ENCODE assay signal across 8 cellular contexts in genomic region chr17:18182978-18183333, GRCh38. TPM values are rescaled to one million over a fixed set of nuclear protein-coding genes. Genes with fewer than 3 reads are reported as not detected.
DNase-seq lines count a peak whose midpoint lies in the region; ATAC-seq, FAIRE-seq and TF ChIP-seq lines count a peak whose summit lies in the region.

No MANE protein-coding gene starts in this region.

- peak overlapping the region; percentile 99 for H3K4me2 ChIP-seq in HepG2 (ENCODE audit: low read depth, low read length)

- WGBS in HepG2 (ENCODE audit: low lambda C conversion rate): 2% methylated on average over 22 of the region's 33 CpGs

- H4K20me1 ChIP-seq in HepG2 (ENCODE audit: insufficient read depth, low read length): peaks cover 35% of the 10 kb centered on the region

- peaks cover 52% of the 10 kb centered on the region for H3K4me1 ChIP-seq in HepG2 (ENCODE audit: insufficient read depth, low read length)

- in situ Hi-C loops in HepG2 (cut with HindIII; ENCODE audit: extremely low pct_ligation_motif_present, low pct_unique_long_range_greater_than_20kb): no loop called here

- POLR2A ChIA-PET in HepG2 (lab: Yijun Ruan, JAX): interaction anchor here (0.7 to 2.6 kb wide), 21 partner anchors 9 to 675 kb away, joined by 3 to 29 read pairs (median 4); partner anchors contain the start of genes DRC3, LLGL1, PRPSAP2 and SHMT1

- no peaks in the 10 kb centered on the region for H3K27me3 ChIP-seq in HepG2 (ENCODE audit: control insufficient read depth in 1 of 2, insufficient read depth in 2 of 2, low read length in 2 of 2)

- TF ChIP-seq POLR2A in HepG2 (IDR thresholded peaks at IDR 0.05; ENCODE audit: insufficient read depth in 1 of 2, low read depth in 2 of 2, low read length in 2 of 2): peak; percentile 61 to 70; a peak in 3 of 4 replicates

- intact Hi-C loops in HepG2 (cut with micrococcal nuclease; ENCODE audit: unreplicated experiment): no loop called here

- DNase-seq in GM12865 (ENCODE audit: low read depth) (peak; percentile 90), LHCN-M2 (ENCODE audit: low read depth) (peak; percentile 82), caudate nucleus (lab: John Stamatoyannopoulos, UW) (peak in 49 of 61 donors; percentile 57 to 94 (median 86)), HepG2 (ENCODE audit: low spot score) (no peak), cerebellar nuclear complex (lab: John Stamatoyannopoulos, UW) (no peak)
- peak; percentile 73 to 81 for DNase-seq in stimulated activated CD4-positive, alpha-beta T cell treated with anti-CD3 and anti-CD28 coated beads, Interleukin-4, amount 100 ng/mL, for 48 hours (ENCODE audit: low read depth in 2 of 2)

- FAIRE-seq in HepG2 (lab: Jason Lieb, UNC): no peak

- H3K36me3 ChIP-seq in HepG2 (replicated peaks in 1 of 2; ENCODE audit: control insufficient read depth in 1 of 2, insufficient read depth in 2 of 2, low read length in 2 of 2): peaks cover 3 to 12% of the 10 kb centered on the region in 2 experiments; a peak in 4 of 5 replicates

- ATAC-seq in GM21786 (IDR thresholded peaks at IDR 0.05; ENCODE audit: unreplicated experiment) (peak; percentile 29), HepG2 (peak; percentile 52)

- TF ChIP-seq EP300 in HepG2 (IDR thresholded peaks at IDR 0.05; ENCODE audit: low read depth in 2 of 2, low read length in 2 of 2) (no peak), HepG2 (CRISPR knock-in tag; IDR thresholded peaks at IDR 0.05; ENCODE audit: borderline replicate concordance) (no peak)

- TF ChIP-seq CTCF in GM12865 (IDR thresholded peaks at IDR 0.05; ENCODE audit: insufficient read depth, low read depth, low read length, missing control alignments) (no peak), WI38 (IDR thresholded peaks at IDR 0.05; ENCODE audit: low read depth, low read length) (no peak), HepG2 (CRISPR knock-in tag; IDR thresholded peaks at IDR 0.05) (peak; percentile 48)

- CTCF ChIA-PET in HepG2 (lab: Yijun Ruan, JAX; ENCODE audit: low intra/inter-chr PET ratio, low total read pairs): no interaction called here

- H3K9ac ChIP-seq in HepG2 (ENCODE audit: insufficient read depth, low read depth, low read length): peak overlapping the region; percentile 87

- 0 out of 2 replicates have a peak, but pooled peaks have one; percentile 3 for TF ChIP-seq RAD21 in HepG2 (CRISPR knock-in tag; IDR thresholded peaks at IDR 0.05)

- H3K79me2 ChIP-seq in HepG2 (ENCODE audit: insufficient read depth, low read length): peaks cover 38% of the 10 kb centered on the region

- peak overlapping the region; percentile 68 for H3K4me3 ChIP-seq in GM12865 (ENCODE audit: low read depth, low read length)
- peak overlapping the region; percentile 83 for H3K4me3 ChIP-seq in WI38 (ENCODE audit: low read depth, low read length)
- H3K4me3 ChIP-seq in HepG2 (replicated peaks in 1 of 3; ENCODE audit: insufficient read depth in 1 of 3, low read depth in 2 of 3, low read length in 3 of 3): peak overlapping the region; percentile 80 to 96 (median 81)

- H3K27ac ChIP-seq in caudate nucleus (ENCODE audit: low read depth, low read length): peak overlapping the region; percentile 98
- H3K27ac ChIP-seq in HepG2 (ENCODE audit: extremely low read length, insufficient read depth, low read length): peak overlapping the region; percentile 96

- BruUV-seq in HepG2 (replicated peaks; lab: Mats Ljungman, UMichigan): TSS peak; percentile 93

- no peaks in the 10 kb centered on the region for H3K9me3 ChIP-seq in HepG2 (ENCODE audit: low read length)

- H2AFZ ChIP-seq in HepG2 (ENCODE audit: low read length): no peak overlapping the region

TF ChIP-seq in HepG2, 621 proteins besides CTCF, POLR2A, EP300 and RAD21 (continues in another document):
- TF ChIP-seq ZNF672 (CRISPR knock-in tag; IDR thresholded peaks at IDR 0.05) (no peak), SUZ12 (IDR thresholded peaks at IDR 0.05; ENCODE audit: low read depth, low read length) (no peak), EEA1 (CRISPR knock-in tag; IDR thresholded peaks at IDR 0.05; ENCODE audit: borderline replicate concordance) (0 out of 2 replicates have a peak, but pooled peaks have one; percentile 3), ZNF224 (CRISPR knock-in tag; IDR thresholded peaks at IDR 0.05) (peak; percentile 95; the same call in 1 of the 2 replicates), TBL1XR1 (IDR thresholded peaks at IDR 0.05; ENCODE audit: borderline replicate concordance, low read length, partially characterized antibody) (no peak), SAP130 (CRISPR knock-in tag; IDR thresholded peaks at IDR 0.05; ENCODE audit: low read depth) (no peak; the same call in 1 of the 2 replicates), ZNF24 (IDR thresholded peaks at IDR 0.05) (no peak), ZNF850 (CRISPR knock-in tag; conservative IDR thresholded peaks at IDR 0.05) (no peak), JUN (CRISPR knock-in tag; IDR thresholded peaks at IDR 0.05) (no peak), CHD2 (IDR thresholded peaks at IDR 0.05; ENCODE audit: low read depth, low read length) (no peak), ZNF839 (CRISPR knock-in tag; IDR thresholded peaks at IDR 0.05; ENCODE audit: borderline replicate concordance) (no peak), KMT2A (CRISPR knock-in tag; IDR thresholded peaks at IDR 0.05) (peak; percentile 42), ZNF773 (CRISPR knock-in tag; IDR thresholded peaks at IDR 0.05; ENCODE audit: borderline replicate concordance) (no peak), NR2F1 (CRISPR knock-in tag; IDR thresholded peaks at IDR 0.05) (peak in 1 of 2 experiments; percentile 20; a peak in 2 of 4 replicates), TEF (CRISPR knock-in tag; IDR thresholded peaks at IDR 0.05) (no peak), ZNF496 (CRISPR knock-in tag; IDR thresholded peaks at IDR 0.05; ENCODE audit: insufficient replicate concordance) (no peak), ZNF614 (CRISPR knock-in tag; IDR thresholded peaks at IDR 0.05; ENCODE audit: borderline replicate concordance) (peak; percentile 34; the same call in 1 of the 2 replicates)

RNA-seq across cellular contexts. Expression of gene ALKBH5, which starts 0.7 kb away (rescaled TPM):
- total RNA-seq in LHCN-M2 (2014; rRNA removed) (115 and 123 TPM in 2 replicates), HepG2 (2016; rRNA removed; fragmentation: Illumina TruSeq; extraction: Trizol) (68.9 and 77.9 TPM in 2 replicates)
- 60.0 TPM for polyA plus RNA-seq in LHCN-M2 (2012)
- total RNA-seq in HepG2 (2016; cell fraction: cytosol; rRNA removed; fragmentation: Illumina TruSeq; extraction: Trizol; ENCODE audit: low read depth): 33.0 and 40.4 TPM in 2 replicates
- total RNA-seq in HepG2 (2016; cell fraction: insoluble cytoplasmic fraction; rRNA removed; fragmentation: Illumina TruSeq; extraction: Trizol): 67.3 and 68.1 TPM in 2 replicates
- 116 and 133 TPM in 2 replicates for total RNA-seq in HepG2 (2016; cell fraction: membrane; rRNA removed; fragmentation: Illumina TruSeq; extraction: Trizol)
- total RNA-seq in HepG2 (2016; cell fraction: nucleus; rRNA removed; fragmentation: Illumina TruSeq; extraction: Trizol): 33.2 and 35.5 TPM in 2 replicates
- 76.9 and 81.4 TPM in 2 replicates for polyA plus RNA-seq in HepG2 (2011; rRNA removed)
- polyA plus RNA-seq in HepG2 (2011; cell fraction: cytosol; rRNA removed): 86.0 TPM in 2 replicates
- 33.7 and 38.7 TPM in 2 replicates for polyA plus RNA-seq in HepG2 (2011; cell fraction: nucleus; rRNA removed)
- polyA plus RNA-seq in HepG2 (2012): 40.0 and 40.1 TPM in 2 replicates
- 28.2 and 39.0 TPM in 2 replicates for polyA plus RNA-seq in HepG2 (2016; cell fraction: cytosol; fragmentation: Illumina TruSeq; extraction: Trizol; ENCODE audit: low read depth)
- 72.9 and 78.4 TPM in 2 replicates for polyA plus RNA-seq in HepG2 (2016; cell fraction: insoluble cytoplasmic fraction; fragmentation: Illumina TruSeq; extraction: Trizol; ENCODE audit: low read depth)
- 87.0 and 103 TPM in 2 replicates for polyA plus RNA-seq in HepG2 (2016; cell fraction: membrane; fragmentation: Illumina TruSeq; extraction: Trizol; ENCODE audit: low read depth)
- 49.9 and 55.5 TPM in 2 replicates for polyA plus RNA-seq in HepG2 (2016; cell fraction: nucleus; fragmentation: Illumina TruSeq; extraction: Trizol; ENCODE audit: insufficient read depth, low read depth)
- 171 and 230 TPM in 2 replicates for polyA minus RNA-seq in HepG2 (2011; rRNA and poly(A)+ RNA removed; ENCODE audit: low replicate concordance)
- 93.0 and 100 TPM in 2 replicates for polyA minus RNA-seq in HepG2 (2011; cell fraction: cytosol; rRNA and poly(A)+ RNA removed)
- 24.7 and 35.2 TPM in 2 replicates for polyA minus RNA-seq in HepG2 (2011; cell fraction: nucleus; rRNA and poly(A)+ RNA removed)

RNA-seq across cellular contexts. Expression of gene LLGL1, which starts 42.5 kb away (rescaled TPM):
- total RNA-seq in LHCN-M2 (2014; rRNA removed) (53.3 and 53.7 TPM in 2 replicates), HepG2 (2016; rRNA removed; fragmentation: Illumina TruSeq; extraction: Trizol) (15.3 and 19.7 TPM in 2 replicates)
- 26.6 TPM for polyA plus RNA-seq in LHCN-M2 (2012)
- 2.3 and 2.6 TPM in 2 replicates for total RNA-seq in HepG2 (2016; cell fraction: cytosol; rRNA removed; fragmentation: Illumina TruSeq; extraction: Trizol; ENCODE audit: low read depth)
- total RNA-seq in HepG2 (2016; cell fraction: insoluble cytoplasmic fraction; rRNA removed; fragmentation: Illumina TruSeq; extraction: Trizol): 15.3 and 17.1 TPM in 2 replicates
- total RNA-seq in HepG2 (2016; cell fraction: membrane; rRNA removed; fragmentation: Illumina TruSeq; extraction: Trizol): 8.6 and 9.8 TPM in 2 replicates
- total RNA-seq in HepG2 (2016; cell fraction: nucleus; rRNA removed; fragmentation: Illumina TruSeq; extraction: Trizol): 8.6 and 10.2 TPM in 2 replicates
- polyA plus RNA-seq in HepG2 (2011; rRNA removed): 15.0 and 18.8 TPM in 2 replicates
- 10.4 and 17.8 TPM in 2 replicates for polyA plus RNA-seq in HepG2 (2011; cell fraction: cytosol; rRNA removed)
- 32.9 and 37.7 TPM in 2 replicates for polyA plus RNA-seq in HepG2 (2011; cell fraction: nucleus; rRNA removed)
- 7.1 and 9.0 TPM in 2 replicates for polyA plus RNA-seq in HepG2 (2012)
- 1.6 and 1.8 TPM in 2 replicates for polyA plus RNA-seq in HepG2 (2016; cell fraction: cytosol; fragmentation: Illumina TruSeq; extraction: Trizol; ENCODE audit: low read depth)
- 13.7 and 17.7 TPM in 2 replicates for polyA plus RNA-seq in HepG2 (2016; cell fraction: insoluble cytoplasmic fraction; fragmentation: Illumina TruSeq; extraction: Trizol; ENCODE audit: low read depth)
- polyA plus RNA-seq in HepG2 (2016; cell fraction: membrane; fragmentation: Illumina TruSeq; extraction: Trizol; ENCODE audit: low read depth): 5.4 and 6.6 TPM in 2 replicates
- polyA plus RNA-seq in HepG2 (2016; cell fraction: nucleus; fragmentation: Illumina TruSeq; extraction: Trizol; ENCODE audit: insufficient read depth, low read depth): 15.0 and 16.9 TPM in 2 replicates
- polyA minus RNA-seq in HepG2 (2011; rRNA and poly(A)+ RNA removed; ENCODE audit: low replicate concordance): 19.0 and 51.1 TPM in 2 replicates
- 11.7 and 14.3 TPM in 2 replicates for polyA minus RNA-seq in HepG2 (2011; cell fraction: cytosol; rRNA and poly(A)+ RNA removed)
- polyA minus RNA-seq in HepG2 (2011; cell fraction: nucleus; rRNA and poly(A)+ RNA removed): 8.6 and 10.4 TPM in 2 replicates

Comparison
In these comparisons a context has a peak if more than half of its experiments do, and no peak if none do; other contexts are left out.
1. DNase-seq: peak in GM12865 (single experiment), LHCN-M2 (single experiment), caudate nucleus (49 of 61) and stimulated activated CD4-positive, alpha-beta T cell treated with anti-CD3 and anti-CD28 coated beads, Interleukin-4, amount 100 ng/mL, for 48 hours (2 of 2); none in HepG2 (single experiment) and cerebellar nuclear complex (0 of 2).
2. Peak in every context shown above with its lines, with median percentiles within 50 percentile points of each other: H3K4me3 ChIP-seq.